In the genomic region with DNA sequence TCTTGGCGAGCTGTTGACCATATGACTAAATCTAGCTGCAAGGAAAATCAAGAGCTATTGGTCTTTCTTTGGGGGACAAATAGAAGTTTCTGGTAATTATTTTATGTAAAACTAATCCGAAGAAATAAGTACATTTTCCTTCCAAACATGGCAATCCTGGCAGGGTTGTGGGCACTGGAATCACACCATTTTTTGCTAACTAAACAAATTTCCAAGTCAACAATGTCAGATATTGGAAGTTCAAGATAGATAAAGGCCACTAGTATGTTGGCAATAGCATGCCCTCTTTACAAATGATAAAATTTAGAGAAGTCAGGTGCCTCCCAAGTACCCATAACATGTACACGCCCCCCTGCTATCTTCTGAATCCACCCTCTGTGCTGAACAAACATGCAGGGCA, we compare ENCODE assay signal across 4 cellular contexts.
TF ChIP-seq lines count a peak whose summit lies in the region.

No MANE protein-coding gene starts in this region.

TF ChIP-seq in HepG2, 621 proteins besides CTCF, POLR2A, EP300 and RAD21 (continues in another document):
- TF ChIP-seq, protein P1, sequence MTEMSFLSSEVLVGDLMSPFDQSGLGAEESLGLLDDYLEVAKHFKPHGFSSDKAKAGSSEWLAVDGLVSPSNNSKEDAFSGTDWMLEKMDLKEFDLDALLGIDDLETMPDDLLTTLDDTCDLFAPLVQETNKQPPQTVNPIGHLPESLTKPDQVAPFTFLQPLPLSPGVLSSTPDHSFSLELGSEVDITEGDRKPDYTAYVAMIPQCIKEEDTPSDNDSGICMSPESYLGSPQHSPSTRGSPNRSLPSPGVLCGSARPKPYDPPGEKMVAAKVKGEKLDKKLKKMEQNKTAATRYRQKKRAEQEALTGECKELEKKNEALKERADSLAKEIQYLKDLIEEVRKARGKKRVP (CRISPR knock-in tag; IDR thresholded peaks at IDR 0.05), result no peak
- TF ChIP-seq, protein P2, sequence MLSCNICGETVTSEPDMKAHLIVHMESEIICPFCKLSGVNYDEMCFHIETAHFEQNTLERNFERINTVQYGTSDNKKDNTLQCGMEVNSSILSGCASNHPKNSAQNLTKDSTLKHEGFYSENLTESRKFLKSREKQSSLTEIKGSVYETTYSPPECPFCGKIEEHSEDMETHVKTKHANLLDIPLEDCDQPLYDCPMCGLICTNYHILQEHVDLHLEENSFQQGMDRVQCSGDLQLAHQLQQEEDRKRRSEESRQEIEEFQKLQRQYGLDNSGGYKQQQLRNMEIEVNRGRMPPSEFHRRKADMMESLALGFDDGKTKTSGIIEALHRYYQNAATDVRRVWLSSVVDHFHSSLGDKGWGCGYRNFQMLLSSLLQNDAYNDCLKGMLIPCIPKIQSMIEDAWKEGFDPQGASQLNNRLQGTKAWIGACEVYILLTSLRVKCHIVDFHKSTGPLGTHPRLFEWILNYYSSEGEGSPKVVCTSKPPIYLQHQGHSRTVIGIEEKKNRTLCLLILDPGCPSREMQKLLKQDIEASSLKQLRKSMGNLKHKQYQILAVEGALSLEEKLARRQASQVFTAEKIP (CRISPR knock-in tag; IDR thresholded peaks at IDR 0.05; ENCODE audit: borderline replicate concordance), result no peak

TF ChIP-seq in A549, 52 proteins besides CTCF, POLR2A, EP300 and RAD21:
- TF ChIP-seq MAFK (IDR thresholded peaks at IDR 0.05; ENCODE audit: partially characterized antibody), result peak; percentile 41
- TF ChIP-seq TFCP2L1 (CRISPR knock-in tag; IDR thresholded peaks at IDR 0.05), result no peak

TF ChIP-seq in IMR-90, 13 proteins besides CTCF, POLR2A, EP300 and RAD21:
- TF ChIP-seq, protein P3, sequence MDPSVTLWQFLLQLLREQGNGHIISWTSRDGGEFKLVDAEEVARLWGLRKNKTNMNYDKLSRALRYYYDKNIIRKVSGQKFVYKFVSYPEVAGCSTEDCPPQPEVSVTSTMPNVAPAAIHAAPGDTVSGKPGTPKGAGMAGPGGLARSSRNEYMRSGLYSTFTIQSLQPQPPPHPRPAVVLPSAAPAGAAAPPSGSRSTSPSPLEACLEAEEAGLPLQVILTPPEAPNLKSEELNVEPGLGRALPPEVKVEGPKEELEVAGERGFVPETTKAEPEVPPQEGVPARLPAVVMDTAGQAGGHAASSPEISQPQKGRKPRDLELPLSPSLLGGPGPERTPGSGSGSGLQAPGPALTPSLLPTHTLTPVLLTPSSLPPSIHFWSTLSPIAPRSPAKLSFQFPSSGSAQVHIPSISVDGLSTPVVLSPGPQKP (IDR thresholded peaks at IDR 0.05; ENCODE audit: borderline replicate concordance, low read depth, low read length), result no peak
- TF ChIP-seq SMC3 (IDR thresholded peaks at IDR 0.05; ENCODE audit: low read depth, low read length) (no peak), MAFK (IDR thresholded peaks at IDR 0.05; ENCODE audit: low read depth, low read length) (peak; percentile 54), BHLHE40 (IDR thresholded peaks at IDR 0.05; ENCODE audit: low read depth, low read length) (no peak), NFE2L2 (IDR thresholded peaks at IDR 0.05; ENCODE audit: low read depth, low read length) (no peak), CEBPB (IDR thresholded peaks at IDR 0.05; ENCODE audit: low read depth, low read length) (no peak), RCOR1 (IDR thresholded peaks at IDR 0.05; ENCODE audit: insufficient replicate concordance, low read length) (no peak), MAZ (IDR thresholded peaks at IDR 0.05; ENCODE audit: borderline replicate concordance, low read depth, low read length) (no peak)
- TF ChIP-seq, protein P4, sequence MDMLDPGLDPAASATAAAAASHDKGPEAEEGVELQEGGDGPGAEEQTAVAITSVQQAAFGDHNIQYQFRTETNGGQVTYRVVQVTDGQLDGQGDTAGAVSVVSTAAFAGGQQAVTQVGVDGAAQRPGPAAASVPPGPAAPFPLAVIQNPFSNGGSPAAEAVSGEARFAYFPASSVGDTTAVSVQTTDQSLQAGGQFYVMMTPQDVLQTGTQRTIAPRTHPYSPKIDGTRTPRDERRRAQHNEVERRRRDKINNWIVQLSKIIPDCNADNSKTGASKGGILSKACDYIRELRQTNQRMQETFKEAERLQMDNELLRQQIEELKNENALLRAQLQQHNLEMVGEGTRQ (IDR thresholded peaks at IDR 0.05; ENCODE audit: low read depth, low read length), result no peak
TF ChIP-seq in IMR-90: peak in this region for 1.

TF ChIP-seq in K562, 482 proteins besides CTCF, POLR2A, EP300 and RAD21:
- TF ChIP-seq FOXM1 (IDR thresholded peaks at IDR 0.05; ENCODE audit: low read depth), result no peak
- TF ChIP-seq FOXM1 (CRISPR knock-in tag; IDR thresholded peaks at IDR 0.05; ENCODE audit: low read depth), result no peak
- peak; percentile 13; the same call in 1 of the 2 replicates for TF ChIP-seq MAFF (IDR thresholded peaks at IDR 0.05; ENCODE audit: low read length)
TF ChIP-seq in K562: peak in this region for 1.
